ENCODE assay signal across 1 cellular context in genomic region chr13:46685006-46685730, GRCh38.
TF ChIP-seq lines count a peak whose summit lies in the region.

No MANE protein-coding gene starts in this region.

TF ChIP-seq in GM23338, 12 proteins besides CTCF, POLR2A, EP300 and RAD21 (continued from another document):
- TF ChIP-seq ZNF462 (CRISPR knock-in tag; IDR thresholded peaks at IDR 0.05) (no peak), EZH2 (IDR thresholded peaks at IDR 0.05; ENCODE audit: low read depth, unreplicated experiment) (no peak), EZH2phosphoT487 (IDR thresholded peaks at IDR 0.05; ENCODE audit: unreplicated experiment) (no peak), ETS1 (IDR thresholded peaks at IDR 0.05) (no peak), JUNB (IDR thresholded peaks at IDR 0.05; ENCODE audit: unreplicated experiment) (no peak), NANOG (IDR thresholded peaks at IDR 0.05; ENCODE audit: borderline replicate concordance) (no peak), ZNF331 (CRISPR knock-in tag; IDR thresholded peaks at IDR 0.05; ENCODE audit: low read depth) (no peak), REST (IDR thresholded peaks at IDR 0.05; ENCODE audit: unreplicated experiment) (no peak)
